23 cellular contexts compared by ENCODE assay signal in genomic region chr21:22200378-22201092, GRCh38.
DNase-seq lines count a peak whose midpoint lies in the region; ATAC-seq, FAIRE-seq and TF ChIP-seq lines count a peak whose summit lies in the region.
"Had no signal": no experiment of that assay in that cellular context is flagged by ENCODE, and none has a peak within 500 bp of the region (broad histone marks: within the 10 kb centered on the region; RNA-seq: fewer than 3 reads in every experiment).

No MANE protein-coding gene starts in this region.

- peaks cover 37% of the 10 kb centered on the region for H3K4me1 Mint-ChIP-seq in mesothelial cell of epicardium
- no peaks in the 10 kb centered on the region for H3K4me1 Mint-ChIP-seq in activated naive CD4-positive, alpha-beta T cell treated with anti-CD3 and anti-CD28 coated beads, Interleukin-2, amount 10 ng/mL, durations not matched to agents 7 days and 5 days
- no peaks in the 10 kb centered on the region for H3K4me1 Mint-ChIP-seq in CD8-positive, alpha-beta T cell (ENCODE audit: low read depth)
- H3K4me1 Mint-ChIP-seq: H9 had no signal

- H3K9me3 ChIP-seq in K562 (replicated peaks; ENCODE audit: control insufficient read depth, insufficient read depth, low read depth, low read length), result no peaks in the 10 kb centered on the region
- no peaks in the 10 kb centered on the region for H3K9me3 ChIP-seq in CD8-positive, alpha-beta T cell (ENCODE audit: low read length)
- H3K9me3 ChIP-seq: MG63 had no signal

- H3K9me3 Mint-ChIP-seq in mesothelial cell of epicardium, result peaks cover 29% of the 10 kb centered on the region
- H3K9me3 Mint-ChIP-seq in activated naive CD4-positive, alpha-beta T cell treated with anti-CD3 and anti-CD28 coated beads, Interleukin-2, amount 10 ng/mL, durations not matched to agents 7 days and 5 days, result no peaks in the 10 kb centered on the region
- peaks cover 6% of the 10 kb centered on the region for H3K9me3 Mint-ChIP-seq in CD8-positive, alpha-beta T cell

- BruUV-seq in K562 (replicated peaks; lab: Mats Ljungman, UMichigan), result no TSS peak

- H4K20me1 ChIP-seq in K562 (replicated peaks; ENCODE audit: control insufficient read depth, insufficient read depth, low read length), result no peaks in the 10 kb centered on the region

- no peaks in the 10 kb centered on the region for H3K36me3 ChIP-seq in K562 (ENCODE audit: control insufficient read depth, insufficient read depth, low read length)
- no peaks in the 10 kb centered on the region for H3K36me3 ChIP-seq in CD8-positive, alpha-beta T cell (ENCODE audit: insufficient read depth, low read length)
- H3K36me3 ChIP-seq: MG63 had no signal

- peak overlapping the region; percentile 79 for H3K4me3 Mint-ChIP-seq in mesothelial cell of epicardium
- H3K4me3 Mint-ChIP-seq in activated naive CD4-positive, alpha-beta T cell treated with anti-CD3 and anti-CD28 coated beads, Interleukin-2, amount 10 ng/mL, durations not matched to agents 7 days and 5 days, result no peak overlapping the region
- H3K4me3 Mint-ChIP-seq in CD8-positive, alpha-beta T cell, result no peak overlapping the region
- H3K4me3 Mint-ChIP-seq: H9 had no signal

- no peak for TF ChIP-seq POLR2A in K562 (conservative IDR thresholded peaks at IDR 0.05)

- no peak for TF ChIP-seq CTCF in K562 (IDR thresholded peaks at IDR 0.05 in 2 of 3, conservative IDR thresholded peaks at IDR 0.05 in 1 of 3; ENCODE audit: insufficient read depth in 2 of 3, low read depth in 1 of 3, low read length in 3 of 3)
- no peak for TF ChIP-seq CTCF in mesothelial cell of epicardium (IDR thresholded peaks at IDR 0.05; ENCODE audit: unreplicated experiment)
- TF ChIP-seq CTCF in CD8-positive, alpha-beta T cell (IDR thresholded peaks at IDR 0.05), result no peak

- peak; percentile 55 to 98 for ATAC-seq in left cardiac atrium
- ATAC-seq in K562, result peak; percentile 91
- ATAC-seq in HG02763 (IDR thresholded peaks at IDR 0.05; ENCODE audit: unreplicated experiment), result no peak
- no peak for ATAC-seq in CD8-positive, alpha-beta T cell

- TF ChIP-seq EP300 in K562 (IDR thresholded peaks at IDR 0.05; ENCODE audit: low read length), result peak; percentile 18; the same call in 1 of the 2 replicates

- peak overlapping the region in 1 of 2 experiments; percentile 43; a peak in 1 of 4 replicates for H3K9ac ChIP-seq in K562 (ENCODE audit: insufficient read depth in 1 of 2, low read depth in 2 of 2, low read length in 2 of 2)

- peaks cover 0 to 10% of the 10 kb centered on the region in 2 experiments; a peak in 2 of 5 replicates for H3K4me1 ChIP-seq in K562 (replicated peaks in 1 of 2; ENCODE audit: control insufficient read depth in 2 of 2, insufficient read depth in 2 of 2, low read length in 2 of 2)
- H3K4me1 ChIP-seq in CD8-positive, alpha-beta T cell (ENCODE audit: insufficient read depth, low read length), result no peaks in the 10 kb centered on the region

- CTCF ChIA-PET in K562 (lab: Yijun Ruan, JAX; ENCODE audit: low intra/inter-chr PET ratio), result no interaction called here
- CTCF ChIA-PET in activated naive CD4-positive, alpha-beta T cell treated with anti-CD3 and anti-CD28 coated beads, Interleukin-2, amount 10 ng/mL, durations not matched to agents 7 days and 5 days (lab: Charles Lee), result no interaction called here
- CTCF ChIA-PET in CD8-positive, alpha-beta T cell (lab: Charles Lee), result no interaction called here

- WGBS in K562 (ENCODE audit: insufficient coverage, low coverage, missing lambda C conversion rate), result 10% methylated on average over 4 of the region's 4 CpGs

- no peaks in the 10 kb centered on the region for H3K27me3 Mint-ChIP-seq in mesothelial cell of epicardium (ENCODE audit: low read depth)
- no peaks in the 10 kb centered on the region for H3K27me3 Mint-ChIP-seq in activated naive CD4-positive, alpha-beta T cell treated with anti-CD3 and anti-CD28 coated beads, Interleukin-2, amount 10 ng/mL, durations not matched to agents 7 days and 5 days
- H3K27me3 Mint-ChIP-seq in CD8-positive, alpha-beta T cell (ENCODE audit: low read depth), result no peaks in the 10 kb centered on the region

- no peak overlapping the region for H3K4me3 ChIP-seq in K562
- H3K4me3 ChIP-seq in CD8-positive, alpha-beta T cell (ENCODE audit: low read depth, low read length), result no peak overlapping the region
- H3K4me3 ChIP-seq: MG63, PC-9 had no signal

- TF ChIP-seq RAD21 in K562 (CRISPR knock-in tag; conservative IDR thresholded peaks at IDR 0.05 in 1 of 2, IDR thresholded peaks at IDR 0.05 in 1 of 2), result no peak

- FAIRE-seq in K562 (lab: Jason Lieb, UNC), result peak; percentile 64

- H3K9me1 ChIP-seq in K562 (ENCODE audit: control insufficient read depth, insufficient read depth, low read length), result no peaks in the 10 kb centered on the region

- H3K27ac Mint-ChIP-seq in mesothelial cell of epicardium, result peak overlapping the region; percentile 95
- H3K27ac Mint-ChIP-seq in activated naive CD4-positive, alpha-beta T cell treated with anti-CD3 and anti-CD28 coated beads, Interleukin-2, amount 10 ng/mL, durations not matched to agents 7 days and 5 days, result no peak overlapping the region
- H3K27ac Mint-ChIP-seq in CD8-positive, alpha-beta T cell, result no peak overlapping the region
- H3K27ac Mint-ChIP-seq: H9 had no signal

- H2AFZ ChIP-seq in K562 (ENCODE audit: low read depth, low read length), result peak overlapping the region; percentile 71
- H2AFZ ChIP-seq: PC-9 had no signal

- H3K4me2 ChIP-seq in K562 (ENCODE audit: insufficient read depth, low read length), result peak overlapping the region; percentile 35; the same call in 1 of the 2 replicates
- H3K4me2 ChIP-seq: PC-9 had no signal

- no peak overlapping the region; the same call in 2 of the 3 replicates for H3K27ac ChIP-seq in K562 (ENCODE audit: extremely low read depth, low read depth, low read length)
- no peak overlapping the region for H3K27ac ChIP-seq in CD8-positive, alpha-beta T cell (ENCODE audit: low read depth, low read length)
- H3K27ac ChIP-seq: 22Rv1, C4-2B, HL-60, PC-9 had no signal

- no peaks in the 10 kb centered on the region for H3K27me3 ChIP-seq in K562 (ENCODE audit: control insufficient read depth in 2 of 2, insufficient read depth in 2 of 2, low read length in 2 of 2)
- no peaks in the 10 kb centered on the region for H3K27me3 ChIP-seq in CD8-positive, alpha-beta T cell (ENCODE audit: insufficient read depth, low read length)
- H3K27me3 ChIP-seq: MG63 had no signal

- intact Hi-C loops in left cardiac atrium (cut with DNase I), result no loop called here
- intact Hi-C loops in cardiac septum (cut with DNase I), result no loop called here
- intact Hi-C loops in K562 (cut with micrococcal nuclease), result no loop called here
- intact Hi-C loops in CD8-positive, alpha-beta T cell (cut with DNase I, micrococcal nuclease), result no loop called here

- no peaks in the 10 kb centered on the region for H3K79me2 ChIP-seq in K562 (ENCODE audit: control insufficient read depth, insufficient read depth, low read length)

- POLR2A ChIA-PET in K562 (lab: Yijun Ruan, JAX), result interaction anchor here (1.0 kb wide), 1 partner anchor 9 kb away, joined by 3 read pairs; no protein-coding TSS in a partner anchor
- POLR2A ChIA-PET in CD8-positive, alpha-beta T cell (lab: Charles Lee), result no interaction called here

- DNase-seq in left cardiac atrium (no peak), cardiac septum (ENCODE audit: low spot score) (no peak), K562 (ENCODE audit: extremely low read depth in 1 of 4, low spot score in 3 of 4) (peak in 2 of 4 experiments; percentile 28 to 55), mesothelial cell of epicardium (ENCODE audit: low spot score in 2 of 2, unreplicated experiment in 2 of 2) (no peak), occipital lobe (lab: John Stamatoyannopoulos, UW) (no peak)
- DNase-seq in activated naive CD4-positive, alpha-beta T cell treated with anti-CD3 and anti-CD28 coated beads, Interleukin-2, amount 10 ng/mL, durations not matched to agents 7 days and 5 days, result no peak
- DNase-seq in CD8-positive, alpha-beta T cell, result no peak
- DNase-seq: AML-193, DMS 273 treated with DMSO at 0.1 percent for 48 hours, H9, IMR-90, Karpas-422, MG63, NCI-H1048, NCI-H1694, NCI-H524, NCI-H82, PC-9, SW 1271 had no signal

- H3K36me3 Mint-ChIP-seq in mesothelial cell of epicardium, result peaks cover 20% of the 10 kb centered on the region
- H3K36me3 Mint-ChIP-seq in activated naive CD4-positive, alpha-beta T cell treated with anti-CD3 and anti-CD28 coated beads, Interleukin-2, amount 10 ng/mL, durations not matched to agents 7 days and 5 days, result no peaks in the 10 kb centered on the region
- H3K36me3 Mint-ChIP-seq in CD8-positive, alpha-beta T cell, result no peaks in the 10 kb centered on the region

- in situ Hi-C loops in K562 (cut with MboI), result no loop called here

TF ChIP-seq in K562, 482 proteins besides CTCF, POLR2A, EP300 and RAD21 (continues in another document):
- no peak for TF ChIP-seq HNRNPK (IDR thresholded peaks at IDR 0.05; ENCODE audit: low read depth, low read length, poor library complexity, severe bottlenecking)
- no peak for TF ChIP-seq STAT6 (CRISPR knock-in tag; IDR thresholded peaks at IDR 0.05)
- peak; percentile 73 for TF ChIP-seq CBFA2T3 (IDR thresholded peaks at IDR 0.05)
- TF ChIP-seq CEBPG (CRISPR knock-in tag; IDR thresholded peaks at IDR 0.05), result no peak
- TF ChIP-seq CEBPG (tag; conservative IDR thresholded peaks at IDR 0.05 in 1 of 2, IDR thresholded peaks at IDR 0.05 in 1 of 2), result no peak
- TF ChIP-seq MAFF (IDR thresholded peaks at IDR 0.05; ENCODE audit: low read length), result no peak
- no peak for TF ChIP-seq XRCC3 (IDR thresholded peaks at IDR 0.05)
- TF ChIP-seq NCOR1 (IDR thresholded peaks at IDR 0.05), result peak; percentile 22; the same call in 1 of the 2 replicates
- no peak for TF ChIP-seq ZNF696 (CRISPR knock-in tag; conservative IDR thresholded peaks at IDR 0.05)
- no peak for TF ChIP-seq THRAP3 (IDR thresholded peaks at IDR 0.05; ENCODE audit: borderline replicate concordance)

Comparison
In these comparisons a context has a peak if more than half of its experiments do, and no peak if none do; other contexts are left out.
1. ATAC-seq: peak in left cardiac atrium (2 of 2) and K562 (single experiment); none in HG02763 (single experiment) and CD8-positive, alpha-beta T cell (single experiment).